In genomic region chr2:9342659-9343058, GRCh38 we compare ENCODE assay signal across 28 cellular contexts.
"Had no signal": no experiment of that assay in that cellular context is flagged by ENCODE, and none has a peak within 500 bp of the region (broad histone marks: within the 10 kb centered on the region; RNA-seq: fewer than 3 reads in every experiment).

No MANE protein-coding gene starts in this region.

- DNase-seq: naive thymus-derived CD8-positive, alpha-beta T cell; nephron progenitor cell; nucleus accumbens; ovary; posterior cingulate gyrus; psoas muscle; right cardiac atrium; right lobe of liver; sigmoid colon; small intestine; stimulated activated CD4-positive, alpha-beta T cell treated with anti-CD3 and anti-CD28 coated beads, Interleukin-15, amount 100 ng/mL, for 24 hours; stimulated activated CD4-positive, alpha-beta T cell treated with anti-CD3 and anti-CD28 coated beads, Interleukin-2, amount 100 ng/mL, for 24 hours; stimulated activated CD4-positive, alpha-beta T cell treated with anti-CD3 and anti-CD28 coated beads, Interleukin-2, amount 100 ng/mL, for 48 hours; stimulated activated CD4-positive, alpha-beta T cell treated with anti-CD3 and anti-CD28 coated beads, Interleukin-4, amount 100 ng/mL, for 24 hours; stimulated activated naive B cell treated with anti-CD40 and anti-IgM and Interleukin-4, amounts not matched to agents 10 μg/mL and 1 μg/mL and 100 μg/mL, for 72 hours; stimulated activated naive CD4-positive, alpha-beta T cell treated with Interleukin-2 at 50 U/mL for 16 hours; stomach; thyroid gland; upper lobe of left lung had no signal

- H3K4me1 ChIP-seq: parathyroid adenoma, psoas muscle had no signal

- H3K27me3 ChIP-seq: neutrophil, ovary, right lobe of liver, sigmoid colon, stomach, thyroid gland, tibial nerve, upper lobe of left lung, vagina had no signal

- H3K4me3 ChIP-seq: ovary, psoas muscle, right lobe of liver, sigmoid colon, stomach, thoracic aorta, thyroid gland, tibial nerve, upper lobe of left lung, vagina had no signal

- H3K4me3 Mint-ChIP-seq: naive thymus-derived CD8-positive, alpha-beta T cell; natural killer cell treated with Interleukin-12 subunit alpha and Interleukin-12 subunit beta and Interleukin-15 and Interleukin-18, amount 100 ng/mL, for 72 hours; nephron progenitor cell; stimulated activated effector memory CD8-positive, alpha-beta T cell treated with anti-CD3 and anti-CD28 coated beads, Interleukin-12 subunit alpha, Interleukin-12 subunit beta, amount 100 ng/mL, for 72 hours; stimulated activated naive B cell treated with anti-CD40 and anti-IgM and Interleukin-4, amounts not matched to agents 10 μg/mL and 1 μg/mL and 100 μg/mL, for 72 hours; stimulated activated naive CD8-positive, alpha-beta T cell treated with anti-CD3 and anti-CD28 coated beads, Interleukin-15, Interleukin-2, amounts not matched to agents 100 ng/mL and 50 ng/mL, for 24 hours had no signal

- H3K9me3 ChIP-seq: neutrophil, ovary, psoas muscle, right lobe of liver, sigmoid colon, stomach, thoracic aorta, thyroid gland, tibial nerve, upper lobe of left lung, vagina had no signal

- H2AFZ ChIP-seq: parathyroid adenoma had no signal

- H3K4me1 Mint-ChIP-seq: stimulated activated effector memory CD8-positive, alpha-beta T cell treated with anti-CD3 and anti-CD28 coated beads, Interleukin-12 subunit alpha, Interleukin-12 subunit beta, amount 100 ng/mL, for 72 hours had no signal

- H3K9me3 Mint-ChIP-seq: natural killer cell treated with Interleukin-12 subunit alpha and Interleukin-12 subunit beta and Interleukin-15 and Interleukin-18, amount 100 ng/mL, for 72 hours; stimulated activated effector memory CD8-positive, alpha-beta T cell treated with anti-CD3 and anti-CD28 coated beads, Interleukin-12 subunit alpha, Interleukin-12 subunit beta, amount 100 ng/mL, for 72 hours; stimulated activated naive CD8-positive, alpha-beta T cell treated with anti-CD3 and anti-CD28 coated beads, Interleukin-15, Interleukin-2, amounts not matched to agents 100 ng/mL and 50 ng/mL, for 24 hours had no signal

- ATAC-seq: naive thymus-derived CD8-positive, alpha-beta T cell; natural killer cell treated with Interleukin-12 subunit alpha and Interleukin-12 subunit beta and Interleukin-15 and Interleukin-18, amount 100 ng/mL, for 72 hours; psoas muscle; right cardiac atrium; right lobe of liver; stimulated activated effector memory CD8-positive, alpha-beta T cell treated with anti-CD3 and anti-CD28 coated beads, Interleukin-12 subunit alpha, Interleukin-12 subunit beta, amount 100 ng/mL, for 72 hours; stimulated activated naive B cell treated with anti-CD40 and anti-IgM and Interleukin-4, amounts not matched to agents 10 μg/mL and 1 μg/mL and 100 μg/mL, for 72 hours had no signal

- H3K27ac Mint-ChIP-seq: natural killer cell treated with Interleukin-12 subunit alpha and Interleukin-12 subunit beta and Interleukin-15 and Interleukin-18, amount 100 ng/mL, for 72 hours; nephron progenitor cell; stimulated activated effector memory CD8-positive, alpha-beta T cell treated with anti-CD3 and anti-CD28 coated beads, Interleukin-12 subunit alpha, Interleukin-12 subunit beta, amount 100 ng/mL, for 72 hours; stimulated activated naive B cell treated with anti-CD40 and anti-IgM and Interleukin-4, amounts not matched to agents 10 μg/mL and 1 μg/mL and 100 μg/mL, for 72 hours; stimulated activated naive CD8-positive, alpha-beta T cell treated with anti-CD3 and anti-CD28 coated beads, Interleukin-15, Interleukin-2, amounts not matched to agents 100 ng/mL and 50 ng/mL, for 24 hours had no signal

- H3K9ac ChIP-seq: parathyroid adenoma had no signal

- H3K36me3 ChIP-seq: neutrophil, ovary, right lobe of liver, vagina had no signal

- H3K27me3 Mint-ChIP-seq: progenitor cell of endocrine pancreas; stimulated activated naive B cell treated with anti-CD40 and anti-IgM and Interleukin-4, amounts not matched to agents 10 μg/mL and 1 μg/mL and 100 μg/mL, for 72 hours had no signal

- H3K27ac ChIP-seq: neutrophil, ovary, parathyroid adenoma, psoas muscle, right lobe of liver, sigmoid colon, stomach, thoracic aorta, thyroid gland, tibial nerve, upper lobe of left lung, vagina had no signal

- H3K36me3 Mint-ChIP-seq: naive thymus-derived CD8-positive, alpha-beta T cell; natural killer cell treated with Interleukin-12 subunit alpha and Interleukin-12 subunit beta and Interleukin-15 and Interleukin-18, amount 100 ng/mL, for 72 hours; stimulated activated effector memory CD8-positive, alpha-beta T cell treated with anti-CD3 and anti-CD28 coated beads, Interleukin-12 subunit alpha, Interleukin-12 subunit beta, amount 100 ng/mL, for 72 hours; stimulated activated naive B cell treated with anti-CD40 and anti-IgM and Interleukin-4, amounts not matched to agents 10 μg/mL and 1 μg/mL and 100 μg/mL, for 72 hours had no signal
